1 cellular context compared by ENCODE assay signal in genomic region chr10:122287584-122287983, GRCh38.
TF ChIP-seq lines count a peak whose summit lies in the region.

No MANE protein-coding gene starts in this region.

TF ChIP-seq in H1, 55 proteins besides CTCF, POLR2A, EP300 and RAD21:
- TF ChIP-seq HDAC2 (IDR thresholded peaks at IDR 0.05; ENCODE audit: borderline replicate concordance in 1 of 2, low read depth in 2 of 2, low read length in 2 of 2) (no peak), GTF2F1 (IDR thresholded peaks at IDR 0.05; ENCODE audit: borderline replicate concordance, low read depth, low read length) (no peak), BACH1 (IDR thresholded peaks at IDR 0.05; ENCODE audit: low read length) (no peak), FOSL1 (IDR thresholded peaks at IDR 0.05; ENCODE audit: insufficient read depth, low read depth, low read length) (no peak), TAF1 (IDR thresholded peaks at IDR 0.05; ENCODE audit: low read depth, low read length) (no peak), BCL11A (IDR thresholded peaks at IDR 0.05; ENCODE audit: low read depth in 2 of 2, low read length in 2 of 2) (no peak), SP1 (IDR thresholded peaks at IDR 0.05; ENCODE audit: low read depth, low read length) (no peak), TAF7 (optimal IDR thresholded peaks at IDR 0.05; ENCODE audit: borderline replicate concordance, low read depth, low read length) (no peak), TEAD4 (IDR thresholded peaks at IDR 0.05; ENCODE audit: low read depth, low read length) (no peak), USF2 (IDR thresholded peaks at IDR 0.05; ENCODE audit: low read length) (no peak), KDM1A (IDR thresholded peaks at IDR 0.05; ENCODE audit: borderline replicate concordance, low read length) (no peak), SIN3A (conservative IDR thresholded peaks at IDR 0.05 in 1 of 2, IDR thresholded peaks at IDR 0.05 in 1 of 2; ENCODE audit: low read depth in 1 of 2, low read length in 2 of 2) (no peak), CHD7 (IDR thresholded peaks at IDR 0.05; ENCODE audit: insufficient replicate concordance, low read length) (no peak), POLR2AphosphoS5 (IDR thresholded peaks at IDR 0.05; ENCODE audit: low read depth, low read length) (no peak), EZH2 (IDR thresholded peaks at IDR 0.05; ENCODE audit: low read depth, low read length, severe bottlenecking) (no peak), NANOG (IDR thresholded peaks at IDR 0.05; ENCODE audit: insufficient read depth, low read depth, low read length, poor library complexity, severe bottlenecking) (no peak)
